Comparison of ENCODE assay signal across 10 cellular contexts in genomic region chr21:38289697-38290096, GRCh38. TPM values are rescaled to one million over a fixed set of nuclear protein-coding genes. Genes with fewer than 3 reads are reported as not detected.
DNase-seq lines count a peak whose midpoint lies in the region; ATAC-seq, FAIRE-seq and TF ChIP-seq lines count a peak whose summit lies in the region.
"Had no signal": no experiment of that assay in that cellular context is flagged by ENCODE, and none has a peak within 500 bp of the region (broad histone marks: within the 10 kb centered on the region; RNA-seq: fewer than 3 reads in every experiment).

No MANE protein-coding gene starts in this region.

- ATAC-seq in GM12878 (peak; percentile 64), GM21526 (IDR thresholded peaks at IDR 0.05; ENCODE audit: low FRiP score, unreplicated experiment) (no peak), HG03378 (IDR thresholded peaks at IDR 0.05; ENCODE audit: unreplicated experiment) (no peak)
- ATAC-seq: body of pancreas had no signal

- POLR2A ChIA-PET in AG04449 (lab: Yijun Ruan, JAX) (interaction anchor here (0.5 to 1.9 kb wide), 3 partner anchors 12 to 33 kb away, joined by 3 to 11 read pairs (median 7); no protein-coding TSS in a partner anchor), GM12878 (lab: Charles Lee) (no interaction called here)

- SMC1A ChIA-PET in GM12878 (lab: Charles Lee; ENCODE audit: uncharacterized antibody, unreplicated experiment) = interaction anchor here (1.2 to 5.7 kb wide), 4 partner anchors 11 to 67 kb away, joined by 3 to 57 read pairs (median 4); no protein-coding TSS in a partner anchor

- H3K79me2 ChIP-seq in GM12878 (ENCODE audit: control insufficient read depth, insufficient read depth, low read length) = no peaks in the 10 kb centered on the region

- RAD21 ChIA-PET in GM12878 (lab: Charles Lee; ENCODE audit: unreplicated experiment) = no interaction called here

- H3K27me3 ChIP-seq in GM12878 (replicated peaks in 1 of 2; ENCODE audit: control insufficient read depth in 2 of 2, insufficient read depth in 2 of 2, low read length in 1 of 2) (no peaks in the 10 kb centered on the region), kidney epithelial cell (ENCODE audit: control insufficient read depth, insufficient read depth, low read length) (no peaks in the 10 kb centered on the region)
- H3K27me3 ChIP-seq: body of pancreas had no signal

- no peak overlapping the region for H3K27ac ChIP-seq in GM12878 (ENCODE audit: control insufficient read depth, insufficient read depth)

- intact Hi-C loops in GM12878 (cut with micrococcal nuclease; ENCODE audit: unreplicated experiment) = loop anchor here (2.0 kb wide), 1 partner anchor 21 kb away; no protein-coding TSS in a partner anchor

- no peak for FAIRE-seq in GM12878 (lab: Jason Lieb, UNC)

- in situ Hi-C loops in KBM-7 (cut with MboI; ENCODE audit: low pct_unique_long_range_greater_than_20kb, low sequenced_read_pairs) = no loop called here
- in situ Hi-C loops in GM12878 (cut with MboI) = no loop called here

- H3K9ac ChIP-seq in GM12878 (ENCODE audit: control insufficient read depth, insufficient read depth, low read length) = no peak overlapping the region

- no peak overlapping the region for H2AFZ ChIP-seq in GM12878 (ENCODE audit: control insufficient read depth, low read depth, low read length)

- CTCF ChIA-PET in AG04449 (lab: Yijun Ruan, JAX) (interaction anchor here (1.0 to 1.5 kb wide), 4 partner anchors 12 to 119 kb away, joined by 3 to 6 read pairs (median 4); no protein-coding TSS in a partner anchor), GM12878 (lab: Yijun Ruan, JAX) (interaction anchor here (1.0 to 1.4 kb wide), 4 partner anchors 11 to 130 kb away, joined by 3 to 4 read pairs (median 4); no protein-coding TSS in a partner anchor)

- no peak for TF ChIP-seq POLR2A in GM12878 (IDR thresholded peaks at IDR 0.05; ENCODE audit: low read depth, low read length)

- no peaks in the 10 kb centered on the region for H4K20me1 ChIP-seq in GM12878 (ENCODE audit: control insufficient read depth, insufficient read depth)

- no peak for TF ChIP-seq CTCF in AG04449 (IDR thresholded peaks at IDR 0.05; ENCODE audit: insufficient read depth, low read length, missing control alignments)
- TF ChIP-seq CTCF in GM12878 (IDR thresholded peaks at IDR 0.05 in 2 of 3, conservative IDR thresholded peaks at IDR 0.05 in 1 of 3; ENCODE audit: control insufficient read depth in 2 of 3, extremely low read depth in 1 of 3, insufficient read depth in 1 of 3, low read depth in 3 of 3, low read length in 3 of 3) = no peak
- no peak for TF ChIP-seq CTCF in kidney epithelial cell (IDR thresholded peaks at IDR 0.05; ENCODE audit: insufficient read depth, low read length, poor library complexity, severe bottlenecking)

- H3K4me3 ChIP-seq in AG04449 (ENCODE audit: low read depth, low read length) = no peak overlapping the region
- no peak overlapping the region for H3K4me3 ChIP-seq in GM12878
- H3K4me3 ChIP-seq in kidney epithelial cell (ENCODE audit: low read depth, low read length) = no peak overlapping the region
- H3K4me3 ChIP-seq: body of pancreas had no signal

- no peak for TF ChIP-seq RAD21 in GM12878 (IDR thresholded peaks at IDR 0.05; ENCODE audit: insufficient read depth, low read depth, low read length)

- H3K9me3 ChIP-seq in GM12878 (replicated peaks; ENCODE audit: control insufficient read depth, insufficient read depth, low read length) = no peaks in the 10 kb centered on the region
- H3K9me3 ChIP-seq: body of pancreas had no signal

- no TSS peak for BruUV-seq in GM12878 (replicated peaks; lab: Mats Ljungman, UMichigan)

- H3K4me1 ChIP-seq in GM12878 (ENCODE audit: control insufficient read depth, insufficient read depth, low read length) = no peaks in the 10 kb centered on the region

- no peaks in the 10 kb centered on the region for H3K36me3 ChIP-seq in GM12878 (ENCODE audit: control insufficient read depth in 2 of 2, insufficient read depth in 2 of 2, low read length in 1 of 2)
- H3K36me3 ChIP-seq in kidney epithelial cell (ENCODE audit: control insufficient read depth, insufficient read depth, low read length) = peaks cover 6% of the 10 kb centered on the region

- WGBS in GM12878 (ENCODE audit: insufficient coverage, insufficient replicate concordance, low lambda C conversion rate, missing lambda C conversion rate) = 8% methylated on average over 9 of the region's 9 CpGs

- TF ChIP-seq EP300 in GM12878 (IDR thresholded peaks at IDR 0.05; ENCODE audit: borderline replicate concordance in 1 of 2, control insufficient read depth in 1 of 2, low read depth in 2 of 2, low read length in 2 of 2) = no peak

- DNase-seq in AG04449 (ENCODE audit: low read depth, low spot score) = peak; percentile 96
- DNase-seq in KBM-7 = peak; percentile 75
- no peak for DNase-seq in GM12878 (ENCODE audit: low read depth, low spot score)
- DNase-seq in kidney epithelial cell (ENCODE audit: low read depth) = peak; percentile 99
- no peak for DNase-seq in activated CD4-positive, alpha-beta T cell treated with anti-CD3 and anti-CD28 coated beads, Interleukin-2, amount 50 U/mL, for 48 hours
- DNase-seq in activated CD8-positive, alpha-beta memory T cell treated with anti-CD3 and anti-CD28 coated beads, Interleukin-2, amount 50 U/mL, for 4 hours = no peak
- DNase-seq: CD8-positive, alpha-beta memory T cell had no signal

- no peak overlapping the region for H3K4me2 ChIP-seq in GM12878 (ENCODE audit: control insufficient read depth, insufficient read depth)

TF ChIP-seq in GM12878, 131 proteins besides CTCF, POLR2A, EP300 and RAD21:
- peak; percentile 63; the same call in 1 of the 2 replicates for TF ChIP-seq IKZF1 (conservative IDR thresholded peaks at IDR 0.05)
- TF ChIP-seq IKZF2 (IDR thresholded peaks at IDR 0.05) = peak in 1 of 2 experiments; percentile 47; a peak in 1 of 4 replicates
- peak; percentile 19; the same call in 1 of the 2 replicates for TF ChIP-seq SPI1 (IDR thresholded peaks at IDR 0.05; ENCODE audit: borderline replicate concordance, insufficient read depth, low read depth, low read length)
- no peak for TF ChIP-seq POLR2AphosphoS5 (IDR thresholded peaks at IDR 0.05; ENCODE audit: low read length)
- TF ChIP-seq TCF3 (IDR thresholded peaks at IDR 0.05; ENCODE audit: borderline replicate concordance, insufficient read depth, low read depth, low read length) = no peak
- TF ChIP-seq, protein P1, sequence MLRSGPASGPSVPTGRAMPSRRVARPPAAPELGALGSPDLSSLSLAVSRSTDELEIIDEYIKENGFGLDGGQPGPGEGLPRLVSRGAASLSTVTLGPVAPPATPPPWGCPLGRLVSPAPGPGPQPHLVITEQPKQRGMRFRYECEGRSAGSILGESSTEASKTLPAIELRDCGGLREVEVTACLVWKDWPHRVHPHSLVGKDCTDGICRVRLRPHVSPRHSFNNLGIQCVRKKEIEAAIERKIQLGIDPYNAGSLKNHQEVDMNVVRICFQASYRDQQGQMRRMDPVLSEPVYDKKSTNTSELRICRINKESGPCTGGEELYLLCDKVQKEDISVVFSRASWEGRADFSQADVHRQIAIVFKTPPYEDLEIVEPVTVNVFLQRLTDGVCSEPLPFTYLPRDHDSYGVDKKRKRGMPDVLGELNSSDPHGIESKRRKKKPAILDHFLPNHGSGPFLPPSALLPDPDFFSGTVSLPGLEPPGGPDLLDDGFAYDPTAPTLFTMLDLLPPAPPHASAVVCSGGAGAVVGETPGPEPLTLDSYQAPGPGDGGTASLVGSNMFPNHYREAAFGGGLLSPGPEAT (IDR thresholded peaks at IDR 0.05; ENCODE audit: low read depth) = peak; percentile 21; the same call in 1 of the 2 replicates
- peak; percentile 36 for TF ChIP-seq RUNX3 (IDR thresholded peaks at IDR 0.05; ENCODE audit: low read length)
TF ChIP-seq in GM12878: peak in this region for 5.

RNA-seq across cellular contexts. Expression of gene KCNJ15, which starts 32.9 kb away (rescaled TPM):
- total RNA-seq in GM12878 (2013; cell fraction: nucleolus; rRNA removed) = 0.33 and 0.91 TPM in 2 replicates
- total RNA-seq in GM12878 (2014; rRNA removed) (not detected in 2 replicates), GM12878 (2014; rRNA removed; fragmentation: Illumina TruSeq; extraction: Trizol) (not detected in 2 replicates), GM12878 (2021) (0.46 and 0.56 TPM in 2 replicates), kidney epithelial cell (27.5 and 30.6 TPM in 2 replicates)
- not detected for polyA plus RNA-seq in GM12878 (2011; ENCODE audit: low read depth)
- polyA plus RNA-seq in GM12878 (2011; rRNA removed) (1.9 and 2.7 TPM in 2 replicates), GM12878 (2014; fragmentation: Illumina TruSeq; extraction: Trizol) (0.19 TPM in 1 of 2 replicates, not detected in the other), GM12878 (2014; fragmentation: Nextera tagmentation; extraction: Ambion mirVana) (under 1 TPM in 1 of 2 experiments, not detected in 1; 0.05 TPM), GM12878 (2014; rRNA removed) (0.16 TPM in 1 of 2 replicates, not detected in the other), GM12878 (2016; fragmentation: Nextera tagmentation; extraction: Ambion mirVana) (not detected)
- 1.5 and 1.8 TPM in 2 replicates for polyA plus RNA-seq in GM12878 (2011; cell fraction: cytosol; rRNA removed)
- polyA plus RNA-seq in GM12878 (2011; cell fraction: nucleus; rRNA removed) = 2.4 and 2.5 TPM in 2 replicates
- 0.08 and 0.34 TPM in 2 replicates for polyA plus RNA-seq in GM12878 (2012)
- 3.7 and 4.2 TPM in 2 replicates for polyA minus RNA-seq in GM12878 (2011; rRNA and poly(A)+ RNA removed)
- 0.40 and 1.2 TPM in 2 replicates for polyA minus RNA-seq in GM12878 (2011; cell fraction: cytosol; rRNA and poly(A)+ RNA removed)
- polyA minus RNA-seq in GM12878 (2011; cell fraction: nucleus; rRNA and poly(A)+ RNA removed) = 0.24 and 0.57 TPM in 2 replicates
- total RNA-seq: CD8-positive, alpha-beta memory T cell had no signal
- polyA plus RNA-seq: CD8-positive, alpha-beta memory T cell had no signal

Comparison
In these comparisons a context has a peak if more than half of its experiments do, and no peak if none do; other contexts are left out.
1. DNase-seq: peak in AG04449 (single experiment), KBM-7 (single experiment) and kidney epithelial cell (single experiment); none in GM12878 (single experiment), activated CD4-positive, alpha-beta T cell treated with anti-CD3 and anti-CD28 coated beads, Interleukin-2, amount 50 U/mL, for 48 hours (0 of 2) and activated CD8-positive, alpha-beta memory T cell treated with anti-CD3 and anti-CD28 coated beads, Interleukin-2, amount 50 U/mL, for 4 hours (single experiment).
2. RNA of gene KCNJ15, which starts 32.9 kb away (total RNA-seq): 27.5 to 30.6 TPM in kidney epithelial cell; 0.33 to 0.91 TPM in GM12878; every median in the first group is over 10 times any median in the second.